Comparison of ENCODE assay signal across 23 cellular contexts in the genomic region with DNA sequence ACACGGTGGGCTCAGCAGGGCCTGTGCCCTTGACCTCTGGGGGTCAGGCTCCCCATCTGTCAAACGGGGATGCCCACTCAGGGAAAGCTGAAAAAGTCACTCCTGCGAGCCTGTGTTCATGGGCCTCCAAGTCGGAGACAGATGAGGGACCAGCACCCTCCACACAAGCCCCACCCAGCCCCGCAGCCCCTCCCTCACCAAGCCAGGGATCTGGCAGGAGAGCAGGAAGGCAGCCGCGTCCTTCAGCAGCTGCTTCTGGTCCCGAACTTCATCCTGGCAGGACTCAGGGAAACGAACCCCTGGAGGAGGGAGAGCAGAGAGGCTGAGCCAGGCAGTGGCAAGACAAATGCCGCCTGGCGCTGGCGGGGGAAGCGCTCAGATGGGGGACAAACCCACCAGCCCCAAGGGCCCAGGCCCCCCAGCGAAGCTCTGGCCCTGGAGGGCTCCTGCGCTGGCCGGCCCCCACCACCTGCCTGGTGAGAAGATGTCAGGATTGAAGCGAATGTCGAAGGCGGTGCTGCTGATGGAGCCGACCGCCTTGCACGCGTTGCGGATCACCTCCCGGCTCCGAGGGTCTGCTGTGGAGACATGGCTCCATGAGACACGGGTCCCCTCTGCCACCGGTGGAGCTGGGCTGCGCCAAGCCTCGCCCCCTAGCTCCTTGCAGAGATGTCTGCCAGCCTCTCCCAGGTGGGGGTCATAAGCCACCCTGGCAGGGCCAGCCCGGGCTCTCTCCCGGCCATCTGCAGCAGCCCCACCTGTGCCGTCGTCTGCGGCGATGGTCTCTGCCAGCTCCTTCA. TPM values are rescaled to one million over a fixed set of nuclear protein-coding genes. Genes with fewer than 3 reads are reported as not detected.
DNase-seq lines count a peak whose midpoint lies in the region; ATAC-seq, FAIRE-seq and TF ChIP-seq lines count a peak whose summit lies in the region.
"Had no signal": no experiment of that assay in that cellular context is flagged by ENCODE, and none has a peak within 500 bp of the region (broad histone marks: within the 10 kb centered on the region; RNA-seq: fewer than 3 reads in every experiment).

No MANE protein-coding gene starts in this region.

- H3K9me3 ChIP-seq in HepG2 (ENCODE audit: low read length) (no peaks in the 10 kb centered on the region), upper lobe of left lung (no peaks in the 10 kb centered on the region), psoas muscle (no peaks in the 10 kb centered on the region)
- H3K9me3 ChIP-seq: Caco-2, uterus had no signal

- POLR2A ChIA-PET in activated B cell treated with CpG ODN at 0.5 μM for 24 hours (lab: Charles Lee) (no interaction called here), HepG2 (lab: Yijun Ruan, JAX) (no interaction called here)

- H3K4me3 ChIP-seq in HepG2 (replicated peaks in 1 of 3; ENCODE audit: insufficient read depth in 1 of 3, low read depth in 2 of 3, low read length in 3 of 3): no peak overlapping the region
- H3K4me3 ChIP-seq in upper lobe of left lung: no peak overlapping the region
- no peak overlapping the region for H3K4me3 ChIP-seq in psoas muscle
- H3K4me3 ChIP-seq: uterus had no signal

- no peak for ATAC-seq in activated B cell treated with CpG ODN at 0.5 μM for 24 hours (ENCODE audit: low read depth)
- ATAC-seq in HepG2: no peak
- no peak for ATAC-seq in upper lobe of left lung (ENCODE audit: low FRiP score in 2 of 2)
- no peak for ATAC-seq in psoas muscle
- ATAC-seq: activated CD4-positive, CD25-positive, alpha-beta regulatory T cell treated with anti-CD3 and anti-CD28 coated beads, Interleukin-2, amount 50 U/mL, for 24 hours; activated T-cell treated with anti-CD3 and anti-CD28 coated beads, Interleukin-2, amount 50 U/mL, for 4 hours; T-helper 17 cell had no signal

- no peak overlapping the region for H3K4me2 ChIP-seq in HepG2 (ENCODE audit: low read depth, low read length)
- H3K4me2 ChIP-seq: KMS-11 had no signal

- TF ChIP-seq CTCF in activated B cell treated with CpG ODN at 0.5 μM for 24 hours (IDR thresholded peaks at IDR 0.05): no peak
- no peak for TF ChIP-seq CTCF in HepG2 (CRISPR knock-in tag; IDR thresholded peaks at IDR 0.05)
- no peak for TF ChIP-seq CTCF in upper lobe of left lung (IDR thresholded peaks at IDR 0.05)
- no peak for TF ChIP-seq CTCF in psoas muscle (IDR thresholded peaks at IDR 0.05)

- H3K4me1 ChIP-seq in HepG2 (ENCODE audit: insufficient read depth, low read length) (no peaks in the 10 kb centered on the region), upper lobe of left lung (no peaks in the 10 kb centered on the region), psoas muscle (no peaks in the 10 kb centered on the region)
- H3K4me1 ChIP-seq: Caco-2, uterus had no signal

- H3K27me3 Mint-ChIP-seq in activated B cell treated with CpG ODN at 0.5 μM for 24 hours: no peaks in the 10 kb centered on the region
- H3K27me3 Mint-ChIP-seq: T-helper 17 cell had no signal

- BruUV-seq in HepG2 (replicated peaks; lab: Mats Ljungman, UMichigan): no TSS peak

- H3K36me3 ChIP-seq in HepG2 (replicated peaks in 1 of 2; ENCODE audit: control insufficient read depth in 1 of 2, insufficient read depth in 2 of 2, low read length in 2 of 2) (peaks cover 48 to 65% of the 10 kb centered on the region in 2 experiments; a peak in 4 of 5 replicates), upper lobe of left lung (peaks cover 36 to 95% (median 85%) of the 10 kb centered on the region in 4 donors), psoas muscle (ENCODE audit: insufficient read depth in 1 of 2, low read depth in 1 of 2) (peaks cover 4 to 97% of the 10 kb centered on the region in 2 donors)
- H3K36me3 ChIP-seq: uterus had no signal

- H3K27ac ChIP-seq in HepG2 (ENCODE audit: extremely low read length, insufficient read depth, low read length) (no peak overlapping the region), upper lobe of left lung (no peak overlapping the region), psoas muscle (no peak overlapping the region)
- H3K27ac ChIP-seq: KMS-11, uterus had no signal

- no peaks in the 10 kb centered on the region for H3K27me3 ChIP-seq in HepG2 (ENCODE audit: control insufficient read depth in 1 of 2, insufficient read depth in 2 of 2, low read length in 2 of 2)
- no peaks in the 10 kb centered on the region for H3K27me3 ChIP-seq in upper lobe of left lung
- no peaks in the 10 kb centered on the region for H3K27me3 ChIP-seq in psoas muscle (ENCODE audit: insufficient read depth in 3 of 3, low read length in 2 of 3)
- H3K27me3 ChIP-seq: uterus had no signal

- intact Hi-C loops in activated B cell treated with CpG ODN at 0.5 μM for 24 hours (cut with micrococcal nuclease): no loop called here
- intact Hi-C loops in HepG2 (cut with micrococcal nuclease; ENCODE audit: unreplicated experiment): no loop called here
- intact Hi-C loops in psoas muscle (cut with DNase I): no loop called here

- H3K4me1 Mint-ChIP-seq in activated B cell treated with CpG ODN at 0.5 μM for 24 hours: peaks cover 2% of the 10 kb centered on the region
- H3K4me1 Mint-ChIP-seq: T-helper 17 cell had no signal

- H3K9ac ChIP-seq in HepG2 (ENCODE audit: insufficient read depth, low read depth, low read length): no peak overlapping the region
- H3K9ac ChIP-seq: KMS-11 had no signal

- H3K9me3 Mint-ChIP-seq in activated B cell treated with CpG ODN at 0.5 μM for 24 hours: no peaks in the 10 kb centered on the region
- H3K9me3 Mint-ChIP-seq: activated T-cell treated with anti-CD3 and anti-CD28 coated beads, Interleukin-2, amount 50 U/mL, for 4 hours had no signal

- no peak for TF ChIP-seq RAD21 in HepG2 (CRISPR knock-in tag; IDR thresholded peaks at IDR 0.05)

- H3K79me2 ChIP-seq in HepG2 (ENCODE audit: insufficient read depth, low read length): no peaks in the 10 kb centered on the region

- WGBS in HepG2 (ENCODE audit: low lambda C conversion rate): 96% methylated on average over 22 of the region's 36 CpGs
- 95% methylated on average over 10 to 24 of the region's 36 CpGs for WGBS in upper lobe of left lung, 2 donors
- WGBS in psoas muscle, 3 donors: 75 to 82% (median 75%) methylated on average over 35 to 36 of the region's 36 CpGs

- CTCF ChIA-PET in activated B cell treated with CpG ODN at 0.5 μM for 24 hours (lab: Charles Lee) (no interaction called here), HepG2 (lab: Yijun Ruan, JAX; ENCODE audit: low intra/inter-chr PET ratio, low total read pairs) (no interaction called here)

- TF ChIP-seq EP300 in HepG2 (IDR thresholded peaks at IDR 0.05; ENCODE audit: low read depth in 2 of 2, low read length in 2 of 2) (no peak), HepG2 (CRISPR knock-in tag; IDR thresholded peaks at IDR 0.05; ENCODE audit: borderline replicate concordance) (no peak), upper lobe of left lung (IDR thresholded peaks at IDR 0.05) (no peak)

- no peak overlapping the region for H3K27ac Mint-ChIP-seq in activated B cell treated with CpG ODN at 0.5 μM for 24 hours
- H3K27ac Mint-ChIP-seq: T-helper 17 cell had no signal

- no peak overlapping the region for H2AFZ ChIP-seq in HepG2 (ENCODE audit: low read length)

- no peaks in the 10 kb centered on the region for H4K20me1 ChIP-seq in HepG2 (ENCODE audit: insufficient read depth, low read length)

- no peak overlapping the region for H3K4me3 Mint-ChIP-seq in activated B cell treated with CpG ODN at 0.5 μM for 24 hours
- H3K4me3 Mint-ChIP-seq: activated T-cell treated with anti-CD3 and anti-CD28 coated beads, Interleukin-2, amount 50 U/mL, for 4 hours; T-helper 17 cell had no signal

- TF ChIP-seq POLR2A in HepG2 (IDR thresholded peaks at IDR 0.05; ENCODE audit: insufficient read depth in 1 of 2, low read depth in 2 of 2, low read length in 2 of 2) (no peak), upper lobe of left lung (IDR thresholded peaks at IDR 0.05) (no peak)

- FAIRE-seq in HepG2 (lab: Jason Lieb, UNC): no peak
- FAIRE-seq: G401.6, islet of Langerhans had no signal

- H3K36me3 Mint-ChIP-seq in activated B cell treated with CpG ODN at 0.5 μM for 24 hours (ENCODE audit: low read depth): peaks cover 58% of the 10 kb centered on the region

- in situ Hi-C loops in HepG2 (cut with HindIII; ENCODE audit: extremely low pct_ligation_motif_present, low pct_unique_long_range_greater_than_20kb): no loop called here

- DNase-seq in activated naive CD4-positive, alpha-beta T cell treated with anti-CD3 and anti-CD28 coated beads, Interleukin-2, amount 50 U/mL, for 16 hours: peak; percentile 8
- DNase-seq in activated naive CD4-positive, alpha-beta T cell treated with Interleukin-2 at 50 U/mL for 16 hours: no peak
- DNase-seq in activated B cell treated with CpG ODN at 0.5 μM for 24 hours (peak; percentile 9), HepG2 (ENCODE audit: low spot score) (no peak), upper lobe of left lung (peak; percentile 20 to 78), hippocampal formation (lab: John Stamatoyannopoulos, UW) (no peak), NCI-H1105 (lab: John Stamatoyannopoulos, UW) (no peak), psoas muscle (no peak)
- DNase-seq: activated T-cell treated with anti-CD3 and anti-CD28 coated beads, Interleukin-2, amount 50 U/mL, for 4 hours; anterior cingulate cortex; cortex of kidney; midbrain; NCI-H1417; NCI-H226; T-helper 17 cell had no signal

RNA-seq across cellular contexts. Expression of gene CLUH, which starts 15.4 kb away (rescaled TPM):
- total RNA-seq in activated B cell treated with CpG ODN at 0.5 μM for 24 hours (101 and 115 TPM in 2 replicates), HepG2 (2016; rRNA removed; fragmentation: Illumina TruSeq; extraction: Trizol) (49.8 and 60.5 TPM in 2 replicates), upper lobe of left lung (100 to 1,000 TPM in 2 of 6 donors, 10 to 100 TPM in 4; 47.9 to 137 (median 87.2) TPM), psoas muscle (100 to 1,000 TPM; 105 to 218 (median 132) TPM)
- total RNA-seq in HepG2 (2016; cell fraction: cytosol; rRNA removed; fragmentation: Illumina TruSeq; extraction: Trizol; ENCODE audit: low read depth): 11.3 and 11.7 TPM in 2 replicates
- total RNA-seq in HepG2 (2016; cell fraction: insoluble cytoplasmic fraction; rRNA removed; fragmentation: Illumina TruSeq; extraction: Trizol): 45.0 and 62.9 TPM in 2 replicates
- 16.8 and 17.9 TPM in 2 replicates for total RNA-seq in HepG2 (2016; cell fraction: membrane; rRNA removed; fragmentation: Illumina TruSeq; extraction: Trizol)
- 62.8 and 64.0 TPM in 2 replicates for total RNA-seq in HepG2 (2016; cell fraction: nucleus; rRNA removed; fragmentation: Illumina TruSeq; extraction: Trizol)
- polyA plus RNA-seq in HepG2 (2011; rRNA removed) (30.9 and 45.5 TPM in 2 replicates), psoas muscle (100 to 1,000 TPM in 2 of 3 donors, 10 to 100 TPM in 1; 92.2 to 130 (median 117) TPM)
- polyA plus RNA-seq in HepG2 (2011; cell fraction: cytosol; rRNA removed): 12.6 and 25.6 TPM in 2 replicates
- 461 and 635 TPM in 2 replicates for polyA plus RNA-seq in HepG2 (2011; cell fraction: nucleus; rRNA removed)
- 51.7 and 79.2 TPM in 2 replicates for polyA plus RNA-seq in HepG2 (2012)
- polyA plus RNA-seq in HepG2 (2016; cell fraction: cytosol; fragmentation: Illumina TruSeq; extraction: Trizol; ENCODE audit: low read depth): 3.2 and 3.5 TPM in 2 replicates
- polyA plus RNA-seq in HepG2 (2016; cell fraction: insoluble cytoplasmic fraction; fragmentation: Illumina TruSeq; extraction: Trizol; ENCODE audit: low read depth): 34.8 and 48.7 TPM in 2 replicates
- 7.2 and 8.4 TPM in 2 replicates for polyA plus RNA-seq in HepG2 (2016; cell fraction: membrane; fragmentation: Illumina TruSeq; extraction: Trizol; ENCODE audit: low read depth)
- polyA plus RNA-seq in HepG2 (2016; cell fraction: nucleus; fragmentation: Illumina TruSeq; extraction: Trizol; ENCODE audit: insufficient read depth, low read depth): 175 and 188 TPM in 2 replicates
- 37.7 and 94.5 TPM in 2 replicates for polyA minus RNA-seq in HepG2 (2011; rRNA and poly(A)+ RNA removed; ENCODE audit: low replicate concordance)
- polyA minus RNA-seq in HepG2 (2011; cell fraction: cytosol; rRNA and poly(A)+ RNA removed): 30.1 and 31.9 TPM in 2 replicates
- polyA minus RNA-seq in HepG2 (2011; cell fraction: nucleus; rRNA and poly(A)+ RNA removed): 48.6 and 55.4 TPM in 2 replicates

RNA-seq across cellular contexts. Expression of gene CCDC92B, which starts 53.3 kb away (rescaled TPM):
- not detected in 2 replicates for total RNA-seq in activated B cell treated with CpG ODN at 0.5 μM for 24 hours
- total RNA-seq in HepG2 (2016; rRNA removed; fragmentation: Illumina TruSeq; extraction: Trizol): not detected in 2 replicates
- not detected in 2 replicates for total RNA-seq in HepG2 (2016; cell fraction: cytosol; rRNA removed; fragmentation: Illumina TruSeq; extraction: Trizol; ENCODE audit: low read depth)
- total RNA-seq in HepG2 (2016; cell fraction: insoluble cytoplasmic fraction; rRNA removed; fragmentation: Illumina TruSeq; extraction: Trizol): not detected in 2 replicates
- total RNA-seq in HepG2 (2016; cell fraction: membrane; rRNA removed; fragmentation: Illumina TruSeq; extraction: Trizol): not detected in 2 replicates
- not detected in 2 replicates for total RNA-seq in HepG2 (2016; cell fraction: nucleus; rRNA removed; fragmentation: Illumina TruSeq; extraction: Trizol)
- not detected in 2 replicates for polyA plus RNA-seq in HepG2 (2011; rRNA removed)
- not detected in 2 replicates for polyA plus RNA-seq in HepG2 (2011; cell fraction: cytosol; rRNA removed)
- polyA plus RNA-seq in HepG2 (2011; cell fraction: nucleus; rRNA removed): not detected in 2 replicates
- polyA plus RNA-seq in HepG2 (2012): 0.04 TPM in 1 of 2 replicates, not detected in the other
- not detected in 2 replicates for polyA plus RNA-seq in HepG2 (2016; cell fraction: cytosol; fragmentation: Illumina TruSeq; extraction: Trizol; ENCODE audit: low read depth)
- polyA plus RNA-seq in HepG2 (2016; cell fraction: insoluble cytoplasmic fraction; fragmentation: Illumina TruSeq; extraction: Trizol; ENCODE audit: low read depth): not detected in 2 replicates
- not detected in 2 replicates for polyA plus RNA-seq in HepG2 (2016; cell fraction: membrane; fragmentation: Illumina TruSeq; extraction: Trizol; ENCODE audit: low read depth)
- polyA plus RNA-seq in HepG2 (2016; cell fraction: nucleus; fragmentation: Illumina TruSeq; extraction: Trizol; ENCODE audit: insufficient read depth, low read depth): not detected in 2 replicates
- polyA minus RNA-seq in HepG2 (2011; rRNA and poly(A)+ RNA removed; ENCODE audit: low replicate concordance): 2.1 TPM in 1 of 2 replicates, not detected in the other
- not detected in 2 replicates for polyA minus RNA-seq in HepG2 (2011; cell fraction: cytosol; rRNA and poly(A)+ RNA removed)
- polyA minus RNA-seq in HepG2 (2011; cell fraction: nucleus; rRNA and poly(A)+ RNA removed): not detected in 2 replicates
- total RNA-seq in upper lobe of left lung: under 1 TPM in 2 of 6 donors, not detected in 4; 0.34 TPM
- under 1 TPM in 1 of 4 donors, not detected in 3; 0.23 TPM for total RNA-seq in psoas muscle
- under 1 TPM; 0.01 to 0.09 (median 0.04) TPM for polyA plus RNA-seq in psoas muscle
- total RNA-seq: glomerular endothelial cell, skeletal muscle tissue had no signal

Comparison
In these comparisons a context has a peak if more than half of its experiments do, and no peak if none do; other contexts are left out.
1. DNase-seq: peak in activated naive CD4-positive, alpha-beta T cell treated with anti-CD3 and anti-CD28 coated beads, Interleukin-2, amount 50 U/mL, for 16 hours (single experiment), activated B cell treated with CpG ODN at 0.5 μM for 24 hours (single experiment) and upper lobe of left lung (2 of 2); none in activated naive CD4-positive, alpha-beta T cell treated with Interleukin-2 at 50 U/mL for 16 hours (single experiment), HepG2 (single experiment), hippocampal formation (0 of 2), NCI-H1105 (single experiment) and psoas muscle (0 of 2).